ENCODE assay signal across 8 cellular contexts in genomic region chr2:10120938-10121574, GRCh38. TPM values are rescaled to one million over a fixed set of nuclear protein-coding genes. Genes with fewer than 3 reads are reported as not detected.
DNase-seq lines count a peak whose midpoint lies in the region; ATAC-seq, FAIRE-seq and TF ChIP-seq lines count a peak whose summit lies in the region.

No MANE protein-coding gene starts in this region.

- H2AFZ ChIP-seq in trophoblast cell (ENCODE audit: insufficient read depth, low read length, poor library complexity): no peak overlapping the region

- H3K36me3 ChIP-seq in A673 (ENCODE audit: insufficient read depth, low read length, poor library complexity, severe bottlenecking): peaks cover 28% of the 10 kb centered on the region
- peaks cover 3 to 10% of the 10 kb centered on the region in 2 experiments for H3K36me3 ChIP-seq in trophoblast cell (ENCODE audit: control insufficient read depth in 1 of 2, insufficient read depth in 2 of 2, low read length in 2 of 2)

- H4K12ac ChIP-seq in trophoblast cell (ENCODE audit: low read depth, low read length): no peak overlapping the region

- H3K4me3 ChIP-seq in A673 (ENCODE audit: low read depth, low read length, poor library complexity, severe bottlenecking) (peak overlapping the region; percentile 88), epithelial cell of proximal tubule (ENCODE audit: low read depth, low read length) (peak overlapping the region; percentile 63), trophoblast cell (ENCODE audit: low read depth, low read length) (peak overlapping the region; percentile 78)

- no peaks in the 10 kb centered on the region for H3K9me3 ChIP-seq in A673 (ENCODE audit: low read depth, low read length, poor library complexity, severe bottlenecking)
- no peaks in the 10 kb centered on the region for H3K9me3 ChIP-seq in trophoblast cell (ENCODE audit: insufficient read depth, low read depth, low read length)

- H3K4ac ChIP-seq in trophoblast cell (ENCODE audit: low read depth, low read length): no peak overlapping the region

- no peak overlapping the region for H3K23ac ChIP-seq in trophoblast cell (ENCODE audit: low read length)

- no peak overlapping the region for H2BK120ac ChIP-seq in trophoblast cell (ENCODE audit: insufficient read depth, low read length, poor library complexity)

- ATAC-seq in HG02884 (IDR thresholded peaks at IDR 0.05; ENCODE audit: unreplicated experiment): no peak
- no peak for ATAC-seq in HG03439 (IDR thresholded peaks at IDR 0.05; ENCODE audit: unreplicated experiment)

- no peak overlapping the region for H3K14ac ChIP-seq in trophoblast cell (ENCODE audit: low read length)

- peak overlapping the region; percentile 91 for H3K4me2 ChIP-seq in trophoblast cell (ENCODE audit: low read length)

- peak overlapping the region; percentile 67 for H4K91ac ChIP-seq in trophoblast cell (ENCODE audit: low read depth, low read length)

- intact Hi-C loops in A673 (cut with micrococcal nuclease; ENCODE audit: unreplicated experiment): loop anchor here (5.0 kb wide), 1 partner anchor 546 kb away; no protein-coding TSS in a partner anchor

- H3K27ac ChIP-seq in A673 (ENCODE audit: low read depth, low read length, poor library complexity, severe bottlenecking) (peak overlapping the region; percentile 98), trophoblast cell (ENCODE audit: low read depth, low read length) (peak overlapping the region; percentile 88)

- FAIRE-seq in GM12892 (lab: Jason Lieb, UNC): no peak

- CTCF ChIA-PET in A673 (lab: Charles Lee): interaction anchor here (0.7 to 1.0 kb wide), 2 partner anchors 24 to 288 kb away, joined by 3 read pairs; no protein-coding TSS in a partner anchor

- TF ChIP-seq CTCF in A673 (conservative IDR thresholded peaks at IDR 0.05; ENCODE audit: low read depth, low read length): no peak
- TF ChIP-seq CTCF in GM13977 (IDR thresholded peaks at IDR 0.05; ENCODE audit: extremely low read depth, insufficient read depth, missing control alignments): no peak
- TF ChIP-seq CTCF in epithelial cell of proximal tubule (conservative IDR thresholded peaks at IDR 0.05; ENCODE audit: low read depth, low read length): no peak

- no peak for TF ChIP-seq POLR2A in GM12892 (IDR thresholded peaks at IDR 0.05; ENCODE audit: low read depth, low read length)

- WGBS in trophoblast cell (ENCODE audit: extremely low coverage, insufficient coverage, insufficient read length): no CpG with 5 or more reads among the region's 9 CpGs

- no peak overlapping the region for H3K9ac ChIP-seq in trophoblast cell (ENCODE audit: low read length)

- H3K79me1 ChIP-seq in trophoblast cell (ENCODE audit: low read length): peaks cover 18% of the 10 kb centered on the region

- in situ Hi-C loops in GM13977 (cut with MboI; ENCODE audit: low pct_unique_long_range_greater_than_20kb, low sequenced_read_pairs, unreplicated experiment): no loop called here

- H3K79me2 ChIP-seq in trophoblast cell (ENCODE audit: control insufficient read depth, insufficient read depth, low read length, poor library complexity): peaks cover 15% of the 10 kb centered on the region

- no peak overlapping the region for H2BK12ac ChIP-seq in trophoblast cell (ENCODE audit: low read length)

- H4K8ac ChIP-seq in trophoblast cell (ENCODE audit: low read depth, low read length): peak overlapping the region; percentile 48

- H2BK5ac ChIP-seq in trophoblast cell (ENCODE audit: low read depth, low read length, poor library complexity): no peak overlapping the region

- H3K4me1 ChIP-seq in A673 (ENCODE audit: insufficient read depth, low read length, poor library complexity, severe bottlenecking) (peaks cover 18% of the 10 kb centered on the region), trophoblast cell (ENCODE audit: control insufficient read depth in 1 of 2, insufficient read depth in 2 of 2, low read length in 2 of 2) (peaks cover 5 to 14% of the 10 kb centered on the region in 2 experiments)

- DNase-seq in A673 (ENCODE audit: low spot score) (peak; percentile 76), GM13977 (ENCODE audit: low spot score) (peak; percentile 50), RPMI8226 (peak; percentile 85), epithelial cell of proximal tubule (ENCODE audit: low read depth) (peak; percentile 63), trophoblast cell (peak in 1 of 2 donors; percentile 12), GM12892 (ENCODE audit: insufficient read length) (no peak)

- no TSS peak for BruUV-seq in A673 (replicated peaks; lab: Mats Ljungman, UMichigan)

- H2AK5ac ChIP-seq in trophoblast cell (ENCODE audit: low read length): no peak overlapping the region

- POLR2A ChIA-PET in A673 (lab: Charles Lee; ENCODE audit: low non-redundant PET): no interaction called here

- no peak overlapping the region for H3K18ac ChIP-seq in trophoblast cell (ENCODE audit: low read length)

- H3K27me3 ChIP-seq in A673 (replicated peaks; ENCODE audit: insufficient read depth, low read depth, low read length, poor library complexity): no peaks in the 10 kb centered on the region
- no peaks in the 10 kb centered on the region for H3K27me3 ChIP-seq in trophoblast cell (ENCODE audit: insufficient read depth, low read length)

RNA-seq across cellular contexts. Expression of gene RRM2, which starts 1.5 kb away (rescaled TPM):
- total RNA-seq in A673 (2021) (414 and 486 TPM in 2 replicates), epithelial cell of proximal tubule (214 and 244 TPM in 2 replicates)
- 208 and 228 TPM in 2 replicates for polyA plus RNA-seq in trophoblast cell (2013)
- polyA plus RNA-seq in GM12892 (2012; ENCODE audit: missing spikeins): 122 TPM

RNA-seq across cellular contexts. Expression of gene CYS1, which starts 40.8 kb away (rescaled TPM):
- not detected in 2 replicates for total RNA-seq in A673 (2021)
- total RNA-seq in epithelial cell of proximal tubule: 5.9 and 20.8 TPM in 2 replicates
- polyA plus RNA-seq in trophoblast cell (2013): 0.53 and 0.71 TPM in 2 replicates
- polyA plus RNA-seq in GM12892 (2012; ENCODE audit: missing spikeins): 2.6 TPM
